ENCODE assay signal across 12 cellular contexts in genomic region chr15:40539030-40539429, GRCh38.
"Had no signal": no experiment of that assay in that cellular context is flagged by ENCODE, and none has a peak within 500 bp of the region (broad histone marks: within the 10 kb centered on the region; RNA-seq: fewer than 3 reads in every experiment).

No MANE protein-coding gene starts in this region.

- H3K4me3 ChIP-seq: lung, prostate gland had no signal

- DNase-seq: activated CD4-positive, alpha-beta T cell treated with anti-CD3 and anti-CD28 coated beads, Interleukin-2, amount 10 ng/mL, durations not matched to agents 7 days and 5 days; activated T-cell treated with anti-CD3 and anti-CD28 coated beads, Interleukin-2, amount 50 U/mL, for 1 hour; cerebellar nuclear complex; endodermal cell; immature natural killer cell; naive B cell; stimulated activated CD4-positive, alpha-beta T cell treated with anti-CD3 and anti-CD28 coated beads, Interleukin-12 subunit alpha, Interleukin-12 subunit beta, amount 100 ng/mL, for 4 hours; stimulated activated naive CD4-positive, alpha-beta T cell; T-helper 1 cell; trophoblast cell had no signal

- H3K4me1 ChIP-seq: prostate gland had no signal

- H3K27ac ChIP-seq: prostate gland had no signal

- H3K36me3 ChIP-seq: prostate gland had no signal

- H3K9me3 ChIP-seq: prostate gland had no signal
